In the genomic region with DNA sequence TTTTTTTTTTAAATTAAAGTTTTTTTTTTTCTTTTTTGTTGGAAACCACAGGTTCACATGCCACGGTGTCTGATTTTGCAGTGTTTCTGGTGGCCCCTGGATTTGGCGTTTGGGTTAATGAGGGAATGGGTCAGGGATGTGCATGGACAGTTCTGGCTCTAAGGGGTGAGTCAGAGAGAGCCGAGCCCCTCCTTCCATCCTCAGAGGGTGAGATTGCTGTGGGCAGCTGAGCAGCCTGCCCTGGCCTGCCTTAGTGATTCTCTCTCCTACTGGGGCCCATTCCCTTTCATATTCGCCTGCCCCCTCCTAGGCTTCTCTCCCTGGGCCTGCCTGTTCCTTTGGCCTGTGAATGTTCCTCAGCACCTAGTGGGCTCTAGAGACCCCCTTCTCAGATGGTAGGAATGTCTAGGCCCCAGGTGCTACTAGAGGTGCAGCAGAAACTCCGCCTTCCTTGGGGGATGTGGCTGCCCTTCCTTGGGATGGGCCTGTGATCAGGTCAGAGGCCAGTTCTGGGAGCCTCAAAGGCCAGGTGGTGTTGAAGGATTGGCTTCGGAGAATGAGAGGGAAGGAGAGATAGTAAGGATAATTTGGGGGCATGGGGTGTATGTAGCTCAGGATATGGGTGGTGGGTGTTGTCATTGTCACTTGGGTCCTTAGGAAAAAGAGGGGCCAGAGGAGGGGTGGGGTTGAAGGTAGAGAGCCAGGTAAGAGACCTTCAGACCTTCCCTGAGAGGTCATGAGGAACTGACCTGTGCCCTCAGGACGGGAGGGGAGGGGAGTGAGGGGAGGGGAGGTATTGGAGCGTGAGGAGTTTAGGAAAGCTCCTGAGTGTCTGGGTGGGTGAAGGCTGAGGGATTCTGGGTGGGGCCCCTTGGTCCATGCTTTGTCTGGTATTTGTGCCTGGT, we compare ENCODE assay signal across 9 cellular contexts. TPM values are rescaled to one million over a fixed set of nuclear protein-coding genes. Genes with fewer than 3 reads are reported as not detected.
DNase-seq lines count a peak whose midpoint lies in the region; ATAC-seq and TF ChIP-seq lines count a peak whose summit lies in the region.
"Had no signal": no experiment of that assay in that cellular context is flagged by ENCODE, and none has a peak within 500 bp of the region (broad histone marks: within the 10 kb centered on the region; RNA-seq: fewer than 3 reads in every experiment).

No MANE protein-coding gene starts in this region.

- H3K14ac ChIP-seq in mesenchymal stem cell (ENCODE audit: low read length in 2 of 2): no peak overlapping the region

- peak overlapping the region; percentile 33 for H2BK15ac ChIP-seq in mesenchymal stem cell (ENCODE audit: low read depth, poor library complexity, severe bottlenecking)

- H2AK5ac ChIP-seq in mesenchymal stem cell (ENCODE audit: low read length, severe bottlenecking): peak overlapping the region; percentile 71

- TF ChIP-seq CTCF in left ventricle myocardium inferior (IDR thresholded peaks at IDR 0.05; ENCODE audit: borderline replicate concordance): no peak
- TF ChIP-seq CTCF in vagina (IDR thresholded peaks at IDR 0.05): no peak

- H4K8ac ChIP-seq in mesenchymal stem cell (ENCODE audit: low read length): peak overlapping the region; percentile 78

- no peak overlapping the region for H3K4me2 ChIP-seq in mesenchymal stem cell (ENCODE audit: low read length, poor library complexity, severe bottlenecking)

- H3K4ac ChIP-seq in mesenchymal stem cell (ENCODE audit: low read depth in 1 of 2, low read length in 2 of 2): peak overlapping the region in 1 of 2 experiments; percentile 73

- peak overlapping the region; percentile 42 for H2BK120ac ChIP-seq in mesenchymal stem cell (ENCODE audit: low read depth, low read length)

- peaks cover 94% of the 10 kb centered on the region for H3K4me1 ChIP-seq in left ventricle myocardium inferior
- H3K4me1 ChIP-seq in mesenchymal stem cell (ENCODE audit: control insufficient read depth, insufficient read depth, low read depth, low read length): peaks cover 36% of the 10 kb centered on the region
- peaks cover 88% of the 10 kb centered on the region for H3K4me1 ChIP-seq in vagina

- WGBS in mesenchymal stem cell: 79% methylated on average over 7 of the region's 8 CpGs

- H2BK5ac ChIP-seq in mesenchymal stem cell (ENCODE audit: low read depth, low read length, poor library complexity, severe bottlenecking): peak overlapping the region; percentile 48

- H3K9ac ChIP-seq in mesenchymal stem cell (ENCODE audit: low read length): peak overlapping the region; percentile 62

- H3K27me3 ChIP-seq in left ventricle myocardium inferior (ENCODE audit: low read depth): no peaks in the 10 kb centered on the region
- no peaks in the 10 kb centered on the region for H3K27me3 ChIP-seq in mesenchymal stem cell (ENCODE audit: control insufficient read depth in 1 of 2, insufficient read depth in 1 of 2, low read length in 2 of 2)
- no peaks in the 10 kb centered on the region for H3K27me3 ChIP-seq in vagina

- ATAC-seq in Right ventricle myocardium superior (ENCODE audit: poor library complexity): no peak
- no peak for ATAC-seq in HG03520 (IDR thresholded peaks at IDR 0.05; ENCODE audit: unreplicated experiment)
- ATAC-seq: activated CD4-positive, CD25-positive, alpha-beta regulatory T cell treated with anti-CD3 and anti-CD28 coated beads, Interleukin-2, amount 50 U/mL, for 24 hours had no signal

- H3K4me3 ChIP-seq in left ventricle myocardium inferior: no peak overlapping the region
- H3K4me3 ChIP-seq in mesenchymal stem cell (ENCODE audit: insufficient read depth in 1 of 2, low read depth in 1 of 2, low read length in 2 of 2): peak overlapping the region in 1 of 2 experiments; percentile 23
- H3K4me3 ChIP-seq in vagina: no peak overlapping the region

- peak overlapping the region; percentile 55 to 63 for H2BK12ac ChIP-seq in mesenchymal stem cell (ENCODE audit: low read length in 2 of 2)

- H4K91ac ChIP-seq in mesenchymal stem cell (ENCODE audit: low read length): peak overlapping the region; percentile 90

- H3K27ac ChIP-seq in left ventricle myocardium inferior (replicated peaks): peak overlapping the region; percentile 100
- peak overlapping the region; percentile 85 for H3K27ac ChIP-seq in mesenchymal stem cell (ENCODE audit: low read length, poor library complexity, severe bottlenecking)
- peak overlapping the region; percentile 89 for H3K27ac ChIP-seq in vagina

- intact Hi-C loops in left ventricle myocardium inferior (cut with micrococcal nuclease): no loop called here
- intact Hi-C loops in Right ventricle myocardium superior (cut with DNase I): no loop called here
- intact Hi-C loops in vagina (cut with DNase I): no loop called here

- DNase-seq in left ventricle myocardium inferior (no peak), Right ventricle myocardium superior (no peak), amniotic epithelial cell (ENCODE audit: low read depth) (peak; percentile 45), mesenchymal stem cell (peak; percentile 54), vagina (ENCODE audit: extremely low spot score in 2 of 2) (no peak), NCI-H2196 (lab: John Stamatoyannopoulos, UW; ENCODE audit: unreplicated experiment) (no peak)
- no peak for DNase-seq in activated CD4-positive, CD25-positive, alpha-beta regulatory T cell (lab: John Stamatoyannopoulos, UW)

- H3K18ac ChIP-seq in mesenchymal stem cell (ENCODE audit: low read depth in 1 of 2, low read length in 2 of 2): no peak overlapping the region

- no peak overlapping the region for H2AFZ ChIP-seq in mesenchymal stem cell (ENCODE audit: low read depth, low read length)

- H3K36me3 ChIP-seq in left ventricle myocardium inferior (peaks cover 41% of the 10 kb centered on the region), mesenchymal stem cell (ENCODE audit: control insufficient read depth in 1 of 2, insufficient read depth in 2 of 2, low read depth in 1 of 2, low read length in 2 of 2) (peaks cover 39 to 40% of the 10 kb centered on the region in 2 experiments), vagina (peaks cover 0 to 18% of the 10 kb centered on the region in 2 donors)

- TF ChIP-seq POLR2A in vagina (IDR thresholded peaks at IDR 0.05): no peak

- H3K9me3 ChIP-seq in left ventricle myocardium inferior (replicated peaks): peaks cover 13% of the 10 kb centered on the region
- peaks cover 7% of the 10 kb centered on the region for H3K9me3 ChIP-seq in mesenchymal stem cell (ENCODE audit: control insufficient read depth, low read length)
- no peaks in the 10 kb centered on the region for H3K9me3 ChIP-seq in vagina

- peak overlapping the region in 1 of 2 experiments; percentile 3 for H3K23ac ChIP-seq in mesenchymal stem cell (ENCODE audit: low read length in 2 of 2)

- H3K79me1 ChIP-seq in mesenchymal stem cell (replicated peaks; ENCODE audit: low read length, poor library complexity, severe bottlenecking): no peaks in the 10 kb centered on the region

RNA-seq across cellular contexts. Expression of a gene that starts 19.8 kb away (rescaled TPM):
- 33.4 TPM for total RNA-seq in left ventricle myocardium inferior
- 36.6 TPM for total RNA-seq in Right ventricle myocardium superior
- polyA plus RNA-seq in mesenchymal stem cell (2013, experiment 1 of 2): 42.9 TPM
- polyA plus RNA-seq in mesenchymal stem cell (2013, experiment 2 of 2): 44.5 TPM
- total RNA-seq in vagina: 98.0 TPM

Comparison
In these comparisons a context has a peak if more than half of its experiments do, and no peak if none do; other contexts are left out.
1. DNase-seq: peak in amniotic epithelial cell (single experiment) and mesenchymal stem cell (single experiment); none in left ventricle myocardium inferior (single experiment), Right ventricle myocardium superior (single experiment), vagina (0 of 2), NCI-H2196 (single experiment) and activated CD4-positive, CD25-positive, alpha-beta regulatory T cell (0 of 4).
2. Peak in every context shown above with its lines, with median percentiles within 50 percentile points of each other: H3K27ac ChIP-seq.